1 cellular context compared by ENCODE assay signal in genomic region chr17:50352072-50352692, GRCh38.
TF ChIP-seq lines count a peak whose summit lies in the region.

No MANE protein-coding gene starts in this region.

TF ChIP-seq in WTC11, 78 proteins besides CTCF, POLR2A, EP300 and RAD21 (continued from another document):
- TF ChIP-seq ZBTB43 (CRISPR knock-in tag; IDR thresholded peaks at IDR 0.05) (no peak), NFYB (CRISPR knock-in tag; conservative IDR thresholded peaks at IDR 0.05; ENCODE audit: low read depth) (no peak), ZBTB21 (CRISPR knock-in tag; IDR thresholded peaks at IDR 0.05; ENCODE audit: borderline replicate concordance) (no peak), CDX4 (CRISPR knock-in tag; IDR thresholded peaks at IDR 0.05; ENCODE audit: borderline replicate concordance) (no peak), ZNF396 (CRISPR knock-in tag; IDR thresholded peaks at IDR 0.05; ENCODE audit: borderline replicate concordance) (no peak), CREB1 (CRISPR knock-in tag; IDR thresholded peaks at IDR 0.05) (no peak), ZMAT4 (CRISPR knock-in tag; IDR thresholded peaks at IDR 0.05) (no peak), NR1H2 (CRISPR knock-in tag; IDR thresholded peaks at IDR 0.05) (no peak), ZNF671 (CRISPR knock-in tag; IDR thresholded peaks at IDR 0.05) (no peak), ZNF219 (CRISPR knock-in tag; IDR thresholded peaks at IDR 0.05; ENCODE audit: borderline replicate concordance) (no peak)
